Comparison of ENCODE assay signal across 21 cellular contexts in the genomic region with DNA sequence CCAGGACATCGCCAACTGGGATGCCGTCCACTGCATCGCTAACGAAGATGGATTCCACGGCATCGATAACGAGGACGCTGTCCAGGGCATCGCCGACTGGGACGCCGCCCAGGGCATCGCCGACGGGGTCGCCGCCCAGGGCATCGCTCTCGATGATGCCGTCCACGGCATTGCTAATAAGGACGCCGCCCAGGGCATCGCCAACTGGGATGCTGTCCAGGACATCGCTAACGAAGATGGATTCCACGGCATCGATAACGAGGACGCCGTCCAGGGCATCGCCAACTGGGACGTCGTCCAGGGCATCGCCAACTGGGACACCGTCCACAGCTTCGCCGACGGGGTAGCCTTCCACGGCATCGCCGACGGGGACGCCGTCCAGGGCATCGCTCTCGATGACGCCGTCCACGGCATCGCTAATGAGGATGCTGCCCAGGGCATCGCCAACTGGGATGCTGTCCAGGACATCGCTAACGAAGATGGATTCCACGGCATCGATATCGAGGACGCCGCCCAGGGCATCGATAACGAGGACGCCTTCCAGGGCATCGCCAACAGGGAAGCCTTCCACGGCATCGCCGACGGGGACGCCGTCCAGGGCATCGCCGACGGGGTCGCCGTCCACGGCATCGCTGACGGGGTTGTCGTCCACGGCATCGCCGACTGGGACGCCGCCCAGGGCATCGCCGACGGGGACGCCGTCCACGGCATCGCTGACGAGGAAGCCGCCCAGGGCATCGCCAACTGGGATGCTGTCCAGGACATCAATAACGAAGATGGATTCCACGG.
DNase-seq lines count a peak whose midpoint lies in the region; ATAC-seq, FAIRE-seq and TF ChIP-seq lines count a peak whose summit lies in the region.
"Had no signal": no experiment of that assay in that cellular context is flagged by ENCODE, and none has a peak within 500 bp of the region (broad histone marks: within the 10 kb centered on the region; RNA-seq: fewer than 3 reads in every experiment).

No MANE protein-coding gene starts in this region.

- CTCF ChIA-PET in HepG2 (lab: Yijun Ruan, JAX; ENCODE audit: low intra/inter-chr PET ratio, low total read pairs): no interaction called here
- CTCF ChIA-PET in activated CD4-positive, alpha-beta T cell treated with anti-CD3 and anti-CD28 coated beads, Interleukin-2, amount 10 ng/mL, durations not matched to agents 7 days and 5 days (lab: Charles Lee): no interaction called here

- no peaks in the 10 kb centered on the region for H3K36me3 Mint-ChIP-seq in activated CD4-positive, alpha-beta T cell treated with anti-CD3 and anti-CD28 coated beads, Interleukin-2, amount 10 ng/mL, durations not matched to agents 7 days and 5 days (ENCODE audit: low read depth)
- H3K36me3 Mint-ChIP-seq: CD8-positive, alpha-beta T cell had no signal

- no TSS peak for BruUV-seq in HepG2 (replicated peaks; lab: Mats Ljungman, UMichigan)

- POLR2A ChIA-PET in HepG2 (lab: Yijun Ruan, JAX): no interaction called here
- POLR2A ChIA-PET in activated CD4-positive, alpha-beta T cell treated with anti-CD3 and anti-CD28 coated beads, Interleukin-2, amount 10 ng/mL, durations not matched to agents 7 days and 5 days (lab: Charles Lee): no interaction called here

- H2BK12ac ChIP-seq in trophoblast cell (ENCODE audit: low read length): no peak overlapping the region

- H3K23ac ChIP-seq in trophoblast cell (ENCODE audit: low read length): no peak overlapping the region

- H2BK5ac ChIP-seq in trophoblast cell (ENCODE audit: low read depth, low read length, poor library complexity): no peak overlapping the region

- WGBS in HepG2 (ENCODE audit: low lambda C conversion rate): 95% methylated on average over 95 of the region's 95 CpGs
- WGBS in right lobe of liver (ENCODE audit: insufficient coverage, low coverage, low lambda C conversion rate, missing lambda C conversion rate): 93% methylated on average over 65 of the region's 95 CpGs
- whole genome bisulfite sequencing in trophoblast cell (ENCODE audit: extremely low coverage, insufficient coverage, insufficient read length): no CpG with 5 or more reads among the region's 95 CpGs

- H4K8ac ChIP-seq in trophoblast cell (ENCODE audit: low read depth, low read length): no peak overlapping the region

- no peak for FAIRE-seq in HepG2 (lab: Jason Lieb, UNC)
- FAIRE-seq: A549, D721Med, G401.6, GM12891, GM18507 had no signal

- H3K9ac ChIP-seq in HepG2 (ENCODE audit: insufficient read depth, low read depth, low read length) (no peak overlapping the region), trophoblast cell (ENCODE audit: low read length) (no peak overlapping the region)
- H3K9ac ChIP-seq: BLaER1 treated with 17β-estradiol and CSF1 and Interleukin-3, amounts not matched to agents 10 nM and 100 nM had no signal

- H3K4me3 ChIP-seq in HepG2 (replicated peaks in 1 of 3; ENCODE audit: insufficient read depth in 1 of 3, low read depth in 2 of 3, low read length in 3 of 3) (no peak overlapping the region), right lobe of liver (no peak overlapping the region), trophoblast cell (ENCODE audit: low read depth, low read length) (peak overlapping the region; percentile 11)
- H3K4me3 ChIP-seq: A549; BLaER1 treated with 17β-estradiol and CSF1 and Interleukin-3, amounts not matched to agents 10 nM and 100 nM had no signal

- H3K18ac ChIP-seq in trophoblast cell (ENCODE audit: low read length): no peak overlapping the region

- H3K27me3 ChIP-seq in HepG2 (ENCODE audit: control insufficient read depth in 1 of 2, insufficient read depth in 2 of 2, low read length in 2 of 2): no peaks in the 10 kb centered on the region
- no peaks in the 10 kb centered on the region for H3K27me3 ChIP-seq in right lobe of liver
- H3K27me3 ChIP-seq in trophoblast cell (ENCODE audit: insufficient read depth, low read length): no peaks in the 10 kb centered on the region
- H3K27me3 ChIP-seq: BLaER1 treated with 17β-estradiol and CSF1 and Interleukin-3, amounts not matched to agents 10 nM and 100 nM had no signal

- TF ChIP-seq CTCF in HepG2 (CRISPR knock-in tag; IDR thresholded peaks at IDR 0.05) (no peak), right lobe of liver (IDR thresholded peaks at IDR 0.05) (no peak)

- H4K91ac ChIP-seq in trophoblast cell (ENCODE audit: low read depth, low read length): no peak overlapping the region

- intact Hi-C loops in HepG2 (cut with micrococcal nuclease; ENCODE audit: unreplicated experiment): no loop called here
- intact Hi-C loops in right lobe of liver (cut with DNase I): no loop called here

- no peaks in the 10 kb centered on the region for H3K79me2 ChIP-seq in HepG2 (ENCODE audit: insufficient read depth, low read length)
- no peaks in the 10 kb centered on the region for H3K79me2 ChIP-seq in trophoblast cell (ENCODE audit: control insufficient read depth, insufficient read depth, low read length, poor library complexity)

- no peak overlapping the region for H3K14ac ChIP-seq in trophoblast cell (ENCODE audit: low read length)

- no peaks in the 10 kb centered on the region for H4K20me1 ChIP-seq in HepG2 (ENCODE audit: insufficient read depth, low read length)
- H4K20me1 ChIP-seq: BLaER1 treated with 17β-estradiol and CSF1 and Interleukin-3, amounts not matched to agents 10 nM and 100 nM had no signal

- H3K27ac ChIP-seq in HepG2 (ENCODE audit: extremely low read length, insufficient read depth, low read length) (no peak overlapping the region), right lobe of liver (no peak overlapping the region), trophoblast cell (ENCODE audit: low read depth, low read length) (no peak overlapping the region)
- H3K27ac ChIP-seq: 22Rv1; A549; BLaER1 treated with 17β-estradiol and CSF1 and Interleukin-3, amounts not matched to agents 10 nM and 100 nM; C4-2B had no signal

- no peaks in the 10 kb centered on the region for H3K27me3 Mint-ChIP-seq in activated CD4-positive, alpha-beta T cell treated with anti-CD3 and anti-CD28 coated beads, Interleukin-2, amount 10 ng/mL, durations not matched to agents 7 days and 5 days
- H3K27me3 Mint-ChIP-seq: B cell; CD4-positive, alpha-beta T cell had no signal

- no peak overlapping the region for H3K27ac Mint-ChIP-seq in activated CD4-positive, alpha-beta T cell treated with anti-CD3 and anti-CD28 coated beads, Interleukin-2, amount 10 ng/mL, durations not matched to agents 7 days and 5 days
- H3K27ac Mint-ChIP-seq: B cell; CD4-positive, alpha-beta T cell; CD8-positive, alpha-beta T cell had no signal

- TF ChIP-seq RAD21 in HepG2 (CRISPR knock-in tag; IDR thresholded peaks at IDR 0.05): no peak

- H3K4me2 ChIP-seq in HepG2 (ENCODE audit: low read depth, low read length): no peak overlapping the region
- no peak overlapping the region for H3K4me2 ChIP-seq in trophoblast cell (ENCODE audit: low read length)
- H3K4me2 ChIP-seq: A549; BLaER1 treated with 17β-estradiol and CSF1 and Interleukin-3, amounts not matched to agents 10 nM and 100 nM had no signal

- no peak for DNase-seq in HepG2 (ENCODE audit: low spot score)
- no peak for DNase-seq in right lobe of liver
- DNase-seq in trophoblast cell: no peak
- DNase-seq in activated CD4-positive, alpha-beta T cell treated with anti-CD3 and anti-CD28 coated beads, Interleukin-2, amount 10 ng/mL, durations not matched to agents 7 days and 5 days: no peak
- DNase-seq in SK-N-DZ (ENCODE audit: low spot score): no peak
- DNase-seq: AML-193; Caco-2; Calu3; CD4-positive, alpha-beta T cell; CD8-positive, alpha-beta T cell; DMS79 treated with DMSO at 0.1 percent for 48 hours; GF-D8 had no signal

- no peak overlapping the region for H2AFZ ChIP-seq in HepG2 (ENCODE audit: low read length)
- no peak overlapping the region for H2AFZ ChIP-seq in trophoblast cell (ENCODE audit: insufficient read depth, low read length, poor library complexity)

- H3K79me1 ChIP-seq in trophoblast cell (ENCODE audit: low read length): no peaks in the 10 kb centered on the region

- H3K4me3 Mint-ChIP-seq in activated CD4-positive, alpha-beta T cell treated with anti-CD3 and anti-CD28 coated beads, Interleukin-2, amount 10 ng/mL, durations not matched to agents 7 days and 5 days: no peak overlapping the region
- H3K4me3 Mint-ChIP-seq: B cell; CD4-positive, alpha-beta T cell; CD8-positive, alpha-beta T cell had no signal

- H2BK120ac ChIP-seq in trophoblast cell (ENCODE audit: insufficient read depth, low read length, poor library complexity): no peak overlapping the region

- TF ChIP-seq POLR2A in HepG2 (IDR thresholded peaks at IDR 0.05; ENCODE audit: insufficient read depth in 1 of 2, low read depth in 2 of 2, low read length in 2 of 2): no peak
- TF ChIP-seq POLR2A in right lobe of liver (IDR thresholded peaks at IDR 0.05): no peak

- peaks cover 4% of the 10 kb centered on the region for H3K9me3 Mint-ChIP-seq in activated CD4-positive, alpha-beta T cell treated with anti-CD3 and anti-CD28 coated beads, Interleukin-2, amount 10 ng/mL, durations not matched to agents 7 days and 5 days
- H3K9me3 Mint-ChIP-seq: CD4-positive, alpha-beta T cell; CD8-positive, alpha-beta T cell had no signal

- in situ Hi-C loops in HepG2 (cut with HindIII; ENCODE audit: extremely low pct_ligation_motif_present, low pct_unique_long_range_greater_than_20kb): no loop called here

- TF ChIP-seq EP300 in HepG2 (IDR thresholded peaks at IDR 0.05; ENCODE audit: low read depth in 2 of 2, low read length in 2 of 2) (no peak), HepG2 (CRISPR knock-in tag; IDR thresholded peaks at IDR 0.05; ENCODE audit: borderline replicate concordance) (no peak)

- H3K4me1 ChIP-seq in HepG2 (ENCODE audit: insufficient read depth, low read length) (no peaks in the 10 kb centered on the region), right lobe of liver (no peaks in the 10 kb centered on the region), trophoblast cell (ENCODE audit: control insufficient read depth in 1 of 2, insufficient read depth in 2 of 2, low read length in 2 of 2) (no peaks in the 10 kb centered on the region)
- H3K4me1 ChIP-seq: A549; BLaER1 treated with 17β-estradiol and CSF1 and Interleukin-3, amounts not matched to agents 10 nM and 100 nM; Caco-2 had no signal

- no peak overlapping the region for H4K12ac ChIP-seq in trophoblast cell (ENCODE audit: low read depth, low read length)

- H3K9me3 ChIP-seq in HepG2 (ENCODE audit: low read length) (peaks cover 84% of the 10 kb centered on the region), right lobe of liver (no peaks in the 10 kb centered on the region), trophoblast cell (ENCODE audit: insufficient read depth, low read depth, low read length) (peaks cover 54% of the 10 kb centered on the region)
- H3K9me3 ChIP-seq: A549 had no signal

- no peak overlapping the region for H2AK5ac ChIP-seq in trophoblast cell (ENCODE audit: low read length)

- H3K4ac ChIP-seq in trophoblast cell (ENCODE audit: low read depth, low read length): no peak overlapping the region

- ATAC-seq in HepG2 (no peak), right lobe of liver (no peak)
- ATAC-seq: A549; CD8-positive, alpha-beta T cell had no signal

- H3K4me1 Mint-ChIP-seq in activated CD4-positive, alpha-beta T cell treated with anti-CD3 and anti-CD28 coated beads, Interleukin-2, amount 10 ng/mL, durations not matched to agents 7 days and 5 days: no peaks in the 10 kb centered on the region
- H3K4me1 Mint-ChIP-seq: B cell had no signal

- H3K36me3 ChIP-seq in HepG2 (replicated peaks in 1 of 2; ENCODE audit: control insufficient read depth in 1 of 2, insufficient read depth in 2 of 2, low read length in 2 of 2) (no peaks in the 10 kb centered on the region), right lobe of liver (no peaks in the 10 kb centered on the region), trophoblast cell (ENCODE audit: control insufficient read depth in 1 of 2, insufficient read depth in 2 of 2, low read length in 2 of 2) (no peaks in the 10 kb centered on the region)
- H3K36me3 ChIP-seq: BLaER1 treated with 17β-estradiol and CSF1 and Interleukin-3, amounts not matched to agents 10 nM and 100 nM had no signal
